Comparison of ENCODE assay signal across 8 cellular contexts in the genomic region with DNA sequence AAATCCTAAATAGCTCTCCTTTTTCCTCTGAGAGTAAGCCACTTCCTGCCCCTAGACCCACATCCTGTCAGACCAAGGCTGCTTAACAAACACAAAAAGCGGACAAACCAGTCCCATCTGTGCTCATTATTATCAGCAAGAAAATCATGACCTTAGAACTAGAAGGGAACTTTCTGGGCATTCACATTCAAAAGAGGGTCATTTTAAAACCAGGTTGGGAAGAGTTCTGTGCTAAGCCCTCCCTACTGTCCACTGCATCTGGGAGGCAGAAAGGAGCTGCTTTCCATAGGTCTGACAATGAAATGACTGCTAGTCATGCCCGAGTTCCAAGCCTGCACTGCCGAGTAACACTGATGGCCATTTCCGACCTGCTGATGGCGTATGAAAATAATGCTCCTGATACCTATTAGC. TPM values are rescaled to one million over a fixed set of nuclear protein-coding genes. Genes with fewer than 3 reads are reported as not detected.
DNase-seq lines count a peak whose midpoint lies in the region; ATAC-seq and TF ChIP-seq lines count a peak whose summit lies in the region.

No MANE protein-coding gene starts in this region.

- peak overlapping the region; percentile 87 for H3K27ac Mint-ChIP-seq in activated CD8-positive, alpha-beta memory T cell treated with anti-CD3 and anti-CD28 coated beads, Interleukin-2, amount 10 ng/mL, durations not matched to agents 7 days and 5 days
- H3K27ac Mint-ChIP-seq in GM23338: peak overlapping the region; percentile 18

- H2AFZ ChIP-seq in GM23338: no peak overlapping the region

- DNase-seq in activated CD8-positive, alpha-beta memory T cell treated with anti-CD3 and anti-CD28 coated beads, Interleukin-2, amount 10 ng/mL, durations not matched to agents 7 days and 5 days: peak; percentile 85
- DNase-seq in activated CD8-positive, alpha-beta memory T cell treated with anti-CD3 and anti-CD28 coated beads, Interleukin-2, amount 50 U/mL, for 4 hours: no peak
- DNase-seq in GM23338 (ENCODE audit: low spot score) (peak; percentile 43), NCI-H2029 (lab: John Stamatoyannopoulos, UW) (peak; percentile 72), brain microvascular endothelial cell (peak; percentile 38), omental fat pad (ENCODE audit: low spot score) (no peak)
- no peak for DNase-seq in stimulated activated CD4-positive, alpha-beta T cell treated with anti-CD3 and anti-CD28 coated beads, Interleukin-2, amount 100 ng/mL, for 48 hours

- TF ChIP-seq CTCF in GM23338 (conservative IDR thresholded peaks at IDR 0.05; ENCODE audit: low read depth in 2 of 2) (no peak), brain microvascular endothelial cell (IDR thresholded peaks at IDR 0.05; ENCODE audit: low read depth, low read length, missing control alignments) (no peak), omental fat pad (IDR thresholded peaks at IDR 0.05) (no peak)

- peak overlapping the region; percentile 5 to 48 for H3K9ac ChIP-seq in mucosa of rectum (ENCODE audit: low read depth in 1 of 2, low read length in 2 of 2)

- peaks cover 85% of the 10 kb centered on the region for H3K4me1 ChIP-seq in GM23338 (ENCODE audit: insufficient read depth)
- H3K4me1 ChIP-seq in mucosa of rectum (ENCODE audit: control insufficient read depth in 2 of 2, insufficient read depth in 2 of 2, low read length in 2 of 2): peaks cover 57 to 72% of the 10 kb centered on the region in 2 donors

- H3K79me2 ChIP-seq in GM23338 (replicated peaks; ENCODE audit: insufficient read depth): peaks cover 99% of the 10 kb centered on the region

- H3K4me1 Mint-ChIP-seq in activated CD8-positive, alpha-beta memory T cell treated with anti-CD3 and anti-CD28 coated beads, Interleukin-2, amount 10 ng/mL, durations not matched to agents 7 days and 5 days: peaks cover 89% of the 10 kb centered on the region
- H3K4me1 Mint-ChIP-seq in GM23338: peaks cover 85% of the 10 kb centered on the region

- in situ Hi-C loops in brain microvascular endothelial cell (cut with HindIII; ENCODE audit: low pct_ligation_motif_present, low sequenced_read_pairs): no loop called here

- H3K27me3 ChIP-seq in GM23338 (ENCODE audit: insufficient read depth) (no peaks in the 10 kb centered on the region), brain microvascular endothelial cell (replicated peaks) (no peaks in the 10 kb centered on the region), mucosa of rectum (ENCODE audit: control insufficient read depth in 2 of 2, insufficient read depth in 2 of 2, low read length in 2 of 2) (no peaks in the 10 kb centered on the region)

- H3F3A ChIP-seq in GM23338 (replicated peaks; ENCODE audit: low read depth): 0 out of 2 replicates have a peak, but pooled peaks cover 10% of the 10 kb centered on the region

- H3K36me3 ChIP-seq in GM23338 (ENCODE audit: insufficient read depth) (no peaks in the 10 kb centered on the region), brain microvascular endothelial cell (replicated peaks) (no peaks in the 10 kb centered on the region), mucosa of rectum (ENCODE audit: control insufficient read depth in 2 of 2, insufficient read depth in 2 of 2, low read length in 2 of 2) (peaks cover 9 to 15% of the 10 kb centered on the region in 2 donors)

- H4K20me1 ChIP-seq in GM23338 (replicated peaks; ENCODE audit: insufficient read depth): peaks cover 78% of the 10 kb centered on the region

- H3K27me3 Mint-ChIP-seq in activated CD8-positive, alpha-beta memory T cell treated with anti-CD3 and anti-CD28 coated beads, Interleukin-2, amount 10 ng/mL, durations not matched to agents 7 days and 5 days: no peaks in the 10 kb centered on the region
- H3K27me3 Mint-ChIP-seq in GM23338 (ENCODE audit: insufficient read depth, low read depth, poor library complexity): peaks cover 12% of the 10 kb centered on the region

- CTCF ChIA-PET in activated CD8-positive, alpha-beta memory T cell treated with anti-CD3 and anti-CD28 coated beads, Interleukin-2, amount 10 ng/mL, durations not matched to agents 7 days and 5 days (lab: Charles Lee): interaction anchor here (0.8 to 1.4 kb wide), 5 partner anchors 8 to 66 kb away, joined by 3 to 8 read pairs (median 5); a partner anchor contains a TSS

- H3K9me3 Mint-ChIP-seq in activated CD8-positive, alpha-beta memory T cell treated with anti-CD3 and anti-CD28 coated beads, Interleukin-2, amount 10 ng/mL, durations not matched to agents 7 days and 5 days (ENCODE audit: low read depth): no peaks in the 10 kb centered on the region
- H3K9me3 Mint-ChIP-seq in GM23338: no peaks in the 10 kb centered on the region

- H3K36me3 Mint-ChIP-seq in activated CD8-positive, alpha-beta memory T cell treated with anti-CD3 and anti-CD28 coated beads, Interleukin-2, amount 10 ng/mL, durations not matched to agents 7 days and 5 days: peaks cover 50% of the 10 kb centered on the region
- H3K36me3 Mint-ChIP-seq in GM23338 (ENCODE audit: low read depth): peaks cover 19% of the 10 kb centered on the region; the same call in 2 of the 3 replicates

- no peaks in the 10 kb centered on the region for H3K9me3 ChIP-seq in mucosa of rectum (ENCODE audit: control insufficient read depth in 2 of 2, low read length in 2 of 2)

- no peaks in the 10 kb centered on the region for H3K9me2 ChIP-seq in GM23338 (ENCODE audit: insufficient read depth)

- peak overlapping the region; percentile 69 for H3K4me2 ChIP-seq in GM23338

- H3K4me3 Mint-ChIP-seq in activated CD8-positive, alpha-beta memory T cell treated with anti-CD3 and anti-CD28 coated beads, Interleukin-2, amount 10 ng/mL, durations not matched to agents 7 days and 5 days: peak overlapping the region; percentile 55
- peak overlapping the region; percentile 18 for H3K4me3 Mint-ChIP-seq in GM23338

- H3K27ac ChIP-seq in GM23338 (ENCODE audit: low read depth) (peak overlapping the region; percentile 75), brain microvascular endothelial cell (peak overlapping the region; percentile 43), mucosa of rectum (ENCODE audit: low read depth in 2 of 2, low read length in 2 of 2) (peak overlapping the region; percentile 73 to 76)

- ATAC-seq in activated CD8-positive, alpha-beta memory T cell treated with anti-CD3 and anti-CD28 coated beads, Interleukin-2, amount 10 ng/mL, durations not matched to agents 7 days and 5 days: peak; percentile 77
- ATAC-seq in GM23338 (no peak), omental fat pad (ENCODE audit: low FRiP score) (no peak)

- H3K4me3 ChIP-seq in GM23338 (peak overlapping the region; percentile 7; the same call in 1 of the 2 replicates), brain microvascular endothelial cell (ENCODE audit: low read depth, low read length) (no peak overlapping the region), mucosa of rectum (ENCODE audit: low read length in 2 of 2) (peak overlapping the region; percentile 39 to 52)

RNA-seq across cellular contexts. Expression of a gene that starts 15.4 kb away (rescaled TPM):
- total RNA-seq in activated CD8-positive, alpha-beta memory T cell treated with anti-CD3 and anti-CD28 coated beads, Interleukin-2, amount 10 ng/mL, durations not matched to agents 7 days and 5 days: 100 to 1,000 TPM; 187 to 214 TPM
- 208 and 209 TPM in 2 replicates for total RNA-seq in GM23338 (2014; rRNA removed; shearing (Covaris generic))
- polyA plus RNA-seq in GM23338 (2016; fragmentation: Nextera tagmentation; extraction: Ambion mirVana): 188 and 199 TPM in 2 replicates
- 100 to 1,000 TPM in 2 of 4 donors, 10 to 100 TPM in 2; 60.9 to 480 (median 251) TPM for total RNA-seq in omental fat pad

Comparison
In these comparisons a context has a peak if more than half of its experiments do, and no peak if none do; other contexts are left out.
1. DNase-seq: peak in activated CD8-positive, alpha-beta memory T cell treated with anti-CD3 and anti-CD28 coated beads, Interleukin-2, amount 10 ng/mL, durations not matched to agents 7 days and 5 days (single experiment), GM23338 (single experiment), NCI-H2029 (single experiment) and brain microvascular endothelial cell (single experiment); none in activated CD8-positive, alpha-beta memory T cell treated with anti-CD3 and anti-CD28 coated beads, Interleukin-2, amount 50 U/mL, for 4 hours (single experiment), stimulated activated CD4-positive, alpha-beta T cell treated with anti-CD3 and anti-CD28 coated beads, Interleukin-2, amount 100 ng/mL, for 48 hours (0 of 2) and omental fat pad (single experiment).
2. Peak in every context shown above with its lines, with median percentiles within 50 percentile points of each other: H3K27ac ChIP-seq.